24 cellular contexts compared by ENCODE assay signal in the genomic region with DNA sequence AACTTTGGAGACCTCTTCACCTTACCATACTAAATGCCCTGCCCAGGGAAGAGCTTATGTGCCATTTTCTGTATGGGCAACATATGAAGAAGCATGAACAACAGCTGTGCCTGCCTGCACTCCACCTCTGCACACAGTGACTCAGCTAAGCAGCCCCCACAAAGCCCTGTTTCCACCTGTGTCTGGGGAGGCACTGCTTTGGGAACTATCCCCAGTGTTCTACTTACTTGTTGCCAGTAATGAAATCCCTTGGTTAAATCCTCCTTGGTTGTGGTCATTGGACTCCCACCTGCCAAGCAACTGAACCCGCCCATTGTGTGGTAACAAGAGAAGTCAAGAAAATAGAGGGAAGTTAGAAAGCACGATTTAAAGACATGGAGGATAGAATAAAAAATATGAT.
DNase-seq lines count a peak whose midpoint lies in the region; ATAC-seq, FAIRE-seq and TF ChIP-seq lines count a peak whose summit lies in the region.
"Had no signal": no experiment of that assay in that cellular context is flagged by ENCODE, and none has a peak within 500 bp of the region (broad histone marks: within the 10 kb centered on the region; RNA-seq: fewer than 3 reads in every experiment).

No MANE protein-coding gene starts in this region.

- TF ChIP-seq POLR2A in H54 (IDR thresholded peaks at IDR 0.05; ENCODE audit: low read depth, low read length), result no peak

- H3K4me3 ChIP-seq in SJCRH30, result no peak overlapping the region
- no peak overlapping the region for H3K4me3 ChIP-seq in MG63
- H3K4me3 ChIP-seq: A549, GM12878 had no signal

- peak; percentile 27 for FAIRE-seq in H54 (lab: Jason Lieb, UNC)
- FAIRE-seq: A549, GM12878 had no signal

- H3K4me1 ChIP-seq in SJCRH30, result peaks cover 14% of the 10 kb centered on the region
- H3K4me1 ChIP-seq in foreskin keratinocyte, result no peaks in the 10 kb centered on the region
- H3K4me1 ChIP-seq: A549, Caco-2 had no signal

- H3K9me3 ChIP-seq in SJCRH30 (replicated peaks) (no peaks in the 10 kb centered on the region), MG63 (no peaks in the 10 kb centered on the region)
- H3K9me3 ChIP-seq: A549, Caco-2 had no signal

- DNase-seq in H54 (ENCODE audit: insufficient read length, low spot score) (no peak), LHCN-M2 (ENCODE audit: low read depth) (peak; percentile 61), SJCRH30 (peak; percentile 51 to 74), occipital lobe (lab: John Stamatoyannopoulos, UW) (peak; percentile 7), foreskin keratinocyte (no peak), MG63 (no peak)
- no peak for DNase-seq in activated effector memory CD4-positive, alpha-beta T cell treated with anti-CD3 and anti-CD28 coated beads, Interleukin-2, amount 50 U/mL, for 16 hours
- DNase-seq: C1 segment of cervical spinal cord; Caco-2; CD4-positive, alpha-beta memory T cell; EL; GDM1; NCI-H1092; NCI-H1417 treated with DMSO at 0.1 percent for 48 hours; NCI-H1694 treated with DMSO at 0.1 percent for 48 hours; NCI-H2081; NCI-H345; NCI-H510A treated with DMSO at 0.1 percent for 48 hours; Right ventricle myocardium superior; RPMI8226; T-cell had no signal

- no peak for ATAC-seq in foreskin keratinocyte
- ATAC-seq: A549, GM12878, T-cell had no signal

- no peak overlapping the region for H3K27ac ChIP-seq in SJCRH30
- no peak overlapping the region for H3K27ac ChIP-seq in foreskin keratinocyte
- H3K27ac ChIP-seq: A549, KMS-11 had no signal

- H3K27me3 ChIP-seq in SJCRH30 (no peaks in the 10 kb centered on the region), foreskin keratinocyte (no peaks in the 10 kb centered on the region), MG63 (no peaks in the 10 kb centered on the region)

- no peak for TF ChIP-seq CTCF in foreskin keratinocyte (conservative IDR thresholded peaks at IDR 0.05)

- H3K36me3 ChIP-seq in SJCRH30 (no peaks in the 10 kb centered on the region), MG63 (no peaks in the 10 kb centered on the region)

Comparison
In these comparisons a context has a peak if more than half of its experiments do, and no peak if none do; other contexts are left out.
1. DNase-seq: peak in LHCN-M2 (single experiment), SJCRH30 (2 of 2) and occipital lobe (single experiment); none in H54 (single experiment), foreskin keratinocyte (0 of 2), MG63 (single experiment) and activated effector memory CD4-positive, alpha-beta T cell treated with anti-CD3 and anti-CD28 coated beads, Interleukin-2, amount 50 U/mL, for 16 hours (single experiment).